In the genomic region with DNA sequence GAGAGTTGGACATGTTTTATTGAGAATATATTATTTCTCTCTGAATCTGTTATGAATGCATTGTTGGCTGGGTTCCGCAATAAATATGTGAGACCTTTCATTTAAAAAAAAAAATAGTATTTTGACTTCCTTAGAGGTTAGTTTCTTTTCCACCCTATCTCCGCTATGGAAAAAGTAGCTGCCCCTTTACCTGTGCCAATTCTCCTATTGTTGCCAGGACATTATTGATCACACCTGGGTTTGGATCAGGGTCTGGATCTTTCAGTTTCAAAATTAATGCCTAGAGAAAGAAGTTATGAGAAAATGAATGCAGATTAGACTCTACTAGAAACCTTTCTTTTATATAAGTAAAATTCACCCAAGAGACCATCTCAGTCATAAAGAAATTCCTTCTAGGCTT, we compare ENCODE assay signal across 1 cellular context.
TF ChIP-seq lines count a peak whose summit lies in the region.

No MANE protein-coding gene starts in this region.

TF ChIP-seq in HepG2, 621 proteins besides CTCF, POLR2A, EP300 and RAD21 (continued from another document):
- TF ChIP-seq, protein P1, sequence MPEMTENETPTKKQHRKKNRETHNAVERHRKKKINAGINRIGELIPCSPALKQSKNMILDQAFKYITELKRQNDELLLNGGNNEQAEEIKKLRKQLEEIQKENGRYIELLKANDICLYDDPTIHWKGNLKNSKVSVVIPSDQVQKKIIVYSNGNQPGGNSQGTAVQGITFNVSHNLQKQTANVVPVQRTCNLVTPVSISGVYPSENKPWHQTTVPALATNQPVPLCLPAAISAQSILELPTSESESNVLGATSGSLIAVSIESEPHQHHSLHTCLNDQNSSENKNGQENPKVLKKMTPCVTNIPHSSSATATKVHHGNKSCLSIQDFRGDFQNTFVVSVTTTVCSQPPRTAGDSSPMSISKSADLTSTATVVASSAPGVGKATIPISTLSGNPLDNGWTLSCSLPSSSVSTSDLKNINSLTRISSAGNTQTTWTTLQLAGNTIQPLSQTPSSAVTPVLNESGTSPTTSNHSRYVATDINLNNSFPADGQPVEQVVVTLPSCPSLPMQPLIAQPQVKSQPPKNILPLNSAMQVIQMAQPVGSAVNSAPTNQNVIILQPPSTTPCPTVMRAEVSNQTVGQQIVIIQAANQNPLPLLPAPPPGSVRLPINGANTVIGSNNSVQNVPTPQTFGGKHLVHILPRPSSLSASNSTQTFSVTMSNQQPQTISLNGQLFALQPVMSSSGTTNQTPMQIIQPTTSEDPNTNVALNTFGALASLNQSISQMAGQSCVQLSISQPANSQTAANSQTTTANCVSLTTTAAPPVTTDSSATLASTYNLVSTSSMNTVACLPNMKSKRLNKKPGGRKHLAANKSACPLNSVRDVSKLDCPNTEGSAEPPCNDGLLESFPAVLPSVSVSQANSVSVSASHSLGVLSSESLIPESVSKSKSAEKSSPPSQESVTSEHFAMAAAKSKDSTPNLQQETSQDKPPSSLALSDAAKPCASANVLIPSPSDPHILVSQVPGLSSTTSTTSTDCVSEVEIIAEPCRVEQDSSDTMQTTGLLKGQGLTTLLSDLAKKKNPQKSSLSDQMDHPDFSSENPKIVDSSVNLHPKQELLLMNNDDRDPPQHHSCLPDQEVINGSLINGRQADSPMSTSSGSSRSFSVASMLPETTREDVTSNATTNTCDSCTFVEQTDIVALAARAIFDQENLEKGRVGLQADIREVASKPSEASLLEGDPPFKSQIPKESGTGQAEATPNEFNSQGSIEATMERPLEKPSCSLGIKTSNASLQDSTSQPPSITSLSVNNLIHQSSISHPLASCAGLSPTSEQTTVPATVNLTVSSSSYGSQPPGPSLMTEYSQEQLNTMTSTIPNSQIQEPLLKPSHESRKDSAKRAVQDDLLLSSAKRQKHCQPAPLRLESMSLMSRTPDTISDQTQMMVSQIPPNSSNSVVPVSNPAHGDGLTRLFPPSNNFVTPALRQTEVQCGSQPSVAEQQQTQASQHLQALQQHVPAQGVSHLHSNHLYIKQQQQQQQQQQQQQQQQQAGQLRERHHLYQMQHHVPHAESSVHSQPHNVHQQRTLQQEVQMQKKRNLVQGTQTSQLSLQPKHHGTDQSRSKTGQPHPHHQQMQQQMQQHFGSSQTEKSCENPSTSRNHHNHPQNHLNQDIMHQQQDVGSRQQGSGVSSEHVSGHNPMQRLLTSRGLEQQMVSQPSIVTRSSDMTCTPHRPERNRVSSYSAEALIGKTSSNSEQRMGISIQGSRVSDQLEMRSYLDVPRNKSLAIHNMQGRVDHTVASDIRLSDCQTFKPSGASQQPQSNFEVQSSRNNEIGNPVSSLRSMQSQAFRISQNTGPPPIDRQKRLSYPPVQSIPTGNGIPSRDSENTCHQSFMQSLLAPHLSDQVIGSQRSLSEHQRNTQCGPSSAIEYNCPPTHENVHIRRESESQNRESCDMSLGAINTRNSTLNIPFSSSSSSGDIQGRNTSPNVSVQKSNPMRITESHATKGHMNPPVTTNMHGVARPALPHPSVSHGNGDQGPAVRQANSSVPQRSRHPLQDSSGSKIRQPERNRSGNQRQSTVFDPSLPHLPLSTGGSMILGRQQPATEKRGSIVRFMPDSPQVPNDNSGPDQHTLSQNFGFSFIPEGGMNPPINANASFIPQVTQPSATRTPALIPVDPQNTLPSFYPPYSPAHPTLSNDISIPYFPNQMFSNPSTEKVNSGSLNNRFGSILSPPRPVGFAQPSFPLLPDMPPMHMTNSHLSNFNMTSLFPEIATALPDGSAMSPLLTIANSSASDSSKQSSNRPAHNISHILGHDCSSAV (CRISPR knock-in tag; IDR thresholded peaks at IDR 0.05; ENCODE audit: borderline replicate concordance): no peak
- TF ChIP-seq, protein P2, sequence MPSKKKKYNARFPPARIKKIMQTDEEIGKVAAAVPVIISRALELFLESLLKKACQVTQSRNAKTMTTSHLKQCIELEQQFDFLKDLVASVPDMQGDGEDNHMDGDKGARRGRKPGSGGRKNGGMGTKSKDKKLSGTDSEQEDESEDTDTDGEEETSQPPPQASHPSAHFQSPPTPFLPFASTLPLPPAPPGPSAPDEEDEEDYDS (CRISPR knock-in tag; IDR thresholded peaks at IDR 0.05): no peak
- TF ChIP-seq ZBTB3 (CRISPR knock-in tag; IDR thresholded peaks at IDR 0.05; ENCODE audit: borderline replicate concordance, low read depth): no peak
